In the genomic region with DNA sequence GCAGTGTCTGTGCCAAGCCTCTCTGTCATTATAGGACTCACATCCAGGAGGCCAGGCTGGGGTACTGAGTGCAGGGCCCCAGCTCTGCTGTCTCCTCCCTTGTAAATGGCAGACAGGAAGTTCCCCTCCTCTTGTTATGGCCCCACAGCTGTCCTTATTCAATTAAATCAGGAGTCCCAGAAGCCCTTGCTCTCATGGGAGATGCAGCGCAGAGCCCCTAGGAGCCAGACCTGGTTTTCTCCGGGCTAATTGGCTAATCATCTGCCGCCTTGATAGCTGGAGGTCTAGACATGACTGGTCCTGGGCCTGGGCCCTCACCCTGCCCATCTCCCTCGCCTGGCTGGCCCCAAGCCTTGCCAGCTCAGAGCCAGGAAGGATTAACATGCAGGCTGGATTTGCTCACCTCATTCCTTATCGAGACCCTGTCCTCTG, we compare ENCODE assay signal across 24 cellular contexts.
DNase-seq lines count a peak whose midpoint lies in the region; ATAC-seq and TF ChIP-seq lines count a peak whose summit lies in the region.
"Had no signal": no experiment of that assay in that cellular context is flagged by ENCODE, and none has a peak within 500 bp of the region (broad histone marks: within the 10 kb centered on the region; RNA-seq: fewer than 3 reads in every experiment).

No MANE protein-coding gene starts in this region.

- H3K4me1 ChIP-seq in H9 (ENCODE audit: insufficient read depth, low read length) (no peaks in the 10 kb centered on the region; the same call in 1 of the 2 replicates), PC-9 (replicated peaks; ENCODE audit: insufficient read depth) (peaks cover 25% of the 10 kb centered on the region)

- no peak overlapping the region for H4K91ac ChIP-seq in H9 (ENCODE audit: insufficient read length, low read depth, low read length)

- peaks cover 11 to 23% of the 10 kb centered on the region in 2 experiments for H3K4me1 Mint-ChIP-seq in H9
- no peaks in the 10 kb centered on the region for H3K4me1 Mint-ChIP-seq in activated T-helper 17 cell treated with anti-CD3 and anti-CD28 coated beads, Interleukin-2, amount 50 U/mL, for 72 hours
- H3K4me1 Mint-ChIP-seq in osteocyte (ENCODE audit: unreplicated experiment) = no peaks in the 10 kb centered on the region
- H3K4me1 Mint-ChIP-seq: activated naive CD8-positive, alpha-beta T cell treated with anti-CD3 and anti-CD28 coated beads, Interleukin-2, amount 10 ng/mL, durations not matched to agents 7 days and 5 days; B cell; naive B cell had no signal

- H3K27me3 Mint-ChIP-seq in H9 (ENCODE audit: low read depth) (no peaks in the 10 kb centered on the region), osteocyte (ENCODE audit: unreplicated experiment) (peaks cover 10% of the 10 kb centered on the region)
- H3K27me3 Mint-ChIP-seq in activated T-helper 17 cell treated with anti-CD3 and anti-CD28 coated beads, Interleukin-2, amount 50 U/mL, for 72 hours = peaks cover 3% of the 10 kb centered on the region
- H3K27me3 Mint-ChIP-seq: activated CD4-positive, alpha-beta memory T cell treated with anti-CD3 and anti-CD28 coated beads for 36 hours had no signal

- H3K36me3 ChIP-seq in PC-9 (ENCODE audit: low read depth) = no peaks in the 10 kb centered on the region
- H3K36me3 ChIP-seq: brain microvascular endothelial cell, stomach had no signal

- H4K8ac ChIP-seq in H9 (replicated peaks; ENCODE audit: insufficient read length, low read depth, low read length) = no peak overlapping the region

- no peak overlapping the region for H2AK5ac ChIP-seq in H9 (ENCODE audit: insufficient read length, low read length)

- POLR2A ChIA-PET in PC-9 (lab: Charles Lee; ENCODE audit: unreplicated experiment) (no interaction called here), RWPE1 (lab: Yijun Ruan, JAX; ENCODE audit: low non-redundant PET) (no interaction called here)

- H3K27ac Mint-ChIP-seq in H9 (peak overlapping the region in 1 of 3 experiments; percentile 59; a peak in 2 of 7 replicates), osteocyte (ENCODE audit: unreplicated experiment) (no peak overlapping the region)
- H3K27ac Mint-ChIP-seq in activated T-helper 17 cell treated with anti-CD3 and anti-CD28 coated beads, Interleukin-2, amount 50 U/mL, for 72 hours = peak overlapping the region; percentile 61
- H3K27ac Mint-ChIP-seq: activated CD4-positive, alpha-beta memory T cell treated with anti-CD3 and anti-CD28 coated beads for 36 hours; activated naive CD8-positive, alpha-beta T cell treated with anti-CD3 and anti-CD28 coated beads, Interleukin-2, amount 10 ng/mL, durations not matched to agents 7 days and 5 days; activated T-cell treated with anti-CD3 and anti-CD28 coated beads, Interleukin-2, amount 50 U/mL, for 72 hours; B cell had no signal

- no peak overlapping the region for H3K4me3 ChIP-seq in PC-9
- H3K4me3 ChIP-seq: lung, stomach had no signal

- no peaks in the 10 kb centered on the region for H3K9me3 ChIP-seq in H9 (ENCODE audit: control insufficient read depth, low read depth, low read length)
- peaks cover 8% of the 10 kb centered on the region; the same call in 1 of the 2 replicates for H3K9me3 ChIP-seq in PC-9 (ENCODE audit: insufficient read depth, low read depth)
- H3K9me3 ChIP-seq: Caco-2 had no signal

- H3K79me2 ChIP-seq in H9 (ENCODE audit: insufficient read depth, low read length) = no peaks in the 10 kb centered on the region
- no peaks in the 10 kb centered on the region for H3K79me2 ChIP-seq in PC-9 (ENCODE audit: low read depth)

- H3K23ac ChIP-seq in H9 (ENCODE audit: insufficient read length, low read depth, low read length) = no peak overlapping the region

- H3K4me2 ChIP-seq in H9 (ENCODE audit: insufficient read depth, insufficient read length, low read length) (no peak overlapping the region), PC-9 (no peak overlapping the region)

- no peak for ATAC-seq in activated T-helper 17 cell treated with anti-CD3 and anti-CD28 coated beads, Interleukin-2, amount 50 U/mL, for 72 hours (replicated peaks)
- no peak for ATAC-seq in GM21515 (IDR thresholded peaks at IDR 0.05; ENCODE audit: unreplicated experiment)
- ATAC-seq: activated T-cell treated with anti-CD3 and anti-CD28 coated beads, Interleukin-2, amount 50 U/mL, for 72 hours; HepG2 had no signal

- no peak overlapping the region for H2BK5ac ChIP-seq in H9 (ENCODE audit: insufficient read length, low read length)

- CTCF ChIA-PET in PC-9 (lab: Charles Lee) = no interaction called here
- CTCF ChIA-PET in RWPE1 (lab: Yijun Ruan, JAX) = interaction anchor here (0.6 to 0.8 kb wide), 2 partner anchors 16 to 19 kb away, joined by 3 to 7 read pairs; no protein-coding TSS in a partner anchor

- H3K27me3 ChIP-seq in H9 (ENCODE audit: insufficient read depth, low read length) (no peaks in the 10 kb centered on the region), PC-9 (ENCODE audit: insufficient read depth, low read depth) (no peaks in the 10 kb centered on the region)
- H3K27me3 ChIP-seq: brain microvascular endothelial cell, stomach had no signal

- H2BK120ac ChIP-seq in H9 (ENCODE audit: low read depth, low read length, poor library complexity, severe bottlenecking) = no peak overlapping the region

- no peaks in the 10 kb centered on the region for H3K79me1 ChIP-seq in H9 (ENCODE audit: insufficient read depth, low read depth, low read length, poor library complexity, severe bottlenecking)

- TF ChIP-seq CTCF in H9 (conservative IDR thresholded peaks at IDR 0.05) (no peak), osteocyte (IDR thresholded peaks at IDR 0.05) (no peak), PC-9 (conservative IDR thresholded peaks at IDR 0.05) (no peak), RWPE1 (conservative IDR thresholded peaks at IDR 0.05; ENCODE audit: low read depth) (no peak)

- H4K5ac ChIP-seq in H9 (ENCODE audit: insufficient read length, low read depth, low read length) = no peak overlapping the region

- H3K9me2 ChIP-seq in PC-9 (ENCODE audit: insufficient read depth) = no peaks in the 10 kb centered on the region

- H3K18ac ChIP-seq in H9 (ENCODE audit: insufficient read length, low read depth, low read length) = no peak overlapping the region

- no peak overlapping the region for H3T11ph ChIP-seq in H9 (ENCODE audit: low read length)

- DNase-seq in DMS 273 (lab: John Stamatoyannopoulos, UW; ENCODE audit: unreplicated experiment) (peak; percentile 24), DMS 273 treated with DMSO at 0.1 percent for 48 hours (lab: John Stamatoyannopoulos, UW) (no peak), H9 (peak; percentile 25), osteocyte (ENCODE audit: extremely low spot score, unreplicated experiment) (peak; percentile 80), PC-9 (no peak), RWPE1 (ENCODE audit: low spot score) (no peak)
- DNase-seq: activated CD4-positive, alpha-beta memory T cell treated with anti-CD3 and anti-CD28 coated beads for 36 hours; activated naive CD8-positive, alpha-beta T cell treated with anti-CD3 and anti-CD28 coated beads, Interleukin-2, amount 10 ng/mL, durations not matched to agents 7 days and 5 days; activated T-cell treated with anti-CD3 and anti-CD28 coated beads, Interleukin-2, amount 50 U/mL, for 72 hours; brain microvascular endothelial cell; Caco-2; H7; hippocampal formation; naive B cell; NCI-H187 treated with DMSO at 0.1 percent for 48 hours; NCI-H446; stimulated activated CD4-positive, alpha-beta T cell treated with anti-CD3 and anti-CD28 coated beads, Interleukin-2, amount 100 ng/mL, for 48 hours; stomach had no signal

- no peak overlapping the region for H3K56ac ChIP-seq in H9 (ENCODE audit: insufficient read length, low read depth, low read length)

- H3K9me3 Mint-ChIP-seq in H9 (peaks cover 0 to 3% of the 10 kb centered on the region in 2 experiments; a peak in 3 of 5 replicates), osteocyte (ENCODE audit: unreplicated experiment) (peaks cover 16% of the 10 kb centered on the region)
- peaks cover 5% of the 10 kb centered on the region for H3K9me3 Mint-ChIP-seq in activated T-helper 17 cell treated with anti-CD3 and anti-CD28 coated beads, Interleukin-2, amount 50 U/mL, for 72 hours

- H3K36me3 Mint-ChIP-seq in H9 (ENCODE audit: insufficient read depth in 1 of 3, low read depth in 3 of 3) = peaks cover 0 to 4% (median 0%) of the 10 kb centered on the region in 3 experiments; a peak in 2 of 7 replicates
- no peaks in the 10 kb centered on the region for H3K36me3 Mint-ChIP-seq in activated T-helper 17 cell treated with anti-CD3 and anti-CD28 coated beads, Interleukin-2, amount 50 U/mL, for 72 hours (ENCODE audit: low read depth)
- H3K36me3 Mint-ChIP-seq in osteocyte (ENCODE audit: unreplicated experiment) = no peaks in the 10 kb centered on the region
- H3K36me3 Mint-ChIP-seq: activated CD4-positive, alpha-beta memory T cell treated with anti-CD3 and anti-CD28 coated beads for 36 hours had no signal

- H3K27ac ChIP-seq in H9 (ENCODE audit: insufficient read length, low read depth, low read length) (no peak overlapping the region), PC-9 (no peak overlapping the region), RWPE1 (no peak overlapping the region)
- H3K27ac ChIP-seq: 22Rv1, brain microvascular endothelial cell, stomach had no signal

- H3K9ac ChIP-seq in H9 (ENCODE audit: extremely low read depth, insufficient read length, low read length) = no peak overlapping the region

- H2BK15ac ChIP-seq in H9 (ENCODE audit: low read depth, low read length) = no peak overlapping the region

- no CpG with 5 or more reads among the region's 5 CpGs for WGBS in H9 (ENCODE audit: extremely low coverage, insufficient read length, low lambda C conversion rate)

- H3K14ac ChIP-seq in H9 (ENCODE audit: insufficient read depth, low read length) = no peak overlapping the region

- BruUV-seq in PC-9 (replicated peaks; lab: Mats Ljungman, UMichigan) = no TSS peak

- H3F3A ChIP-seq in PC-9 (ENCODE audit: insufficient read depth, low read depth) = no peaks in the 10 kb centered on the region

- H2BK12ac ChIP-seq in H9 (ENCODE audit: insufficient read length, low read depth, low read length) = no peak overlapping the region

- H4K20me1 ChIP-seq in H9 (ENCODE audit: control insufficient read depth, insufficient read depth, insufficient read length) (no peaks in the 10 kb centered on the region), PC-9 (ENCODE audit: insufficient read depth) (no peaks in the 10 kb centered on the region)

- H2AFZ ChIP-seq in H9 (ENCODE audit: low read length) (no peak overlapping the region), PC-9 (no peak overlapping the region)

- H3K4me3 Mint-ChIP-seq in H9 = no peak overlapping the region
- no peak overlapping the region for H3K4me3 Mint-ChIP-seq in activated T-helper 17 cell treated with anti-CD3 and anti-CD28 coated beads, Interleukin-2, amount 50 U/mL, for 72 hours
- no peak overlapping the region for H3K4me3 Mint-ChIP-seq in osteocyte (ENCODE audit: unreplicated experiment)
- H3K4me3 Mint-ChIP-seq: activated CD4-positive, alpha-beta memory T cell treated with anti-CD3 and anti-CD28 coated beads for 36 hours; activated naive CD8-positive, alpha-beta T cell treated with anti-CD3 and anti-CD28 coated beads, Interleukin-2, amount 10 ng/mL, durations not matched to agents 7 days and 5 days; activated T-cell treated with anti-CD3 and anti-CD28 coated beads, Interleukin-2, amount 50 U/mL, for 72 hours; B cell; naive B cell had no signal

- H3K23me2 ChIP-seq in H9 (ENCODE audit: insufficient read length, low read depth, low read length, poor library complexity, severe bottlenecking) = no peaks in the 10 kb centered on the region

- no peak overlapping the region for H3K4ac ChIP-seq in H9 (ENCODE audit: low read depth, low read length)

- no peak overlapping the region for H2BK20ac ChIP-seq in H9 (ENCODE audit: low read depth, low read length, poor library complexity, severe bottlenecking)

- intact Hi-C loops in PC-9 (cut with micrococcal nuclease; ENCODE audit: unreplicated experiment) = no loop called here

Comparison
In these comparisons a context has a peak if more than half of its experiments do, and no peak if none do; other contexts are left out.
1. DNase-seq: peak in DMS 273 (single experiment), H9 (single experiment) and osteocyte (single experiment); none in DMS 273 treated with DMSO at 0.1 percent for 48 hours (single experiment), PC-9 (0 of 2) and RWPE1 (single experiment).